8 cellular contexts compared by ENCODE assay signal in genomic region chr13:48412100-48412556, GRCh38. TPM values are rescaled to one million over a fixed set of nuclear protein-coding genes. Genes with fewer than 3 reads are reported as not detected.
DNase-seq lines count a peak whose midpoint lies in the region; ATAC-seq and TF ChIP-seq lines count a peak whose summit lies in the region.

No MANE protein-coding gene starts in this region.

- TF ChIP-seq CTCF in breast epithelium (IDR thresholded peaks at IDR 0.05) = no peak
- no peak for TF ChIP-seq CTCF in suprapubic skin (IDR thresholded peaks at IDR 0.05)

- TF ChIP-seq POLR2A in breast epithelium (IDR thresholded peaks at IDR 0.05) = no peak
- TF ChIP-seq POLR2A in suprapubic skin (IDR thresholded peaks at IDR 0.05) = no peak

- H3K27me3 ChIP-seq in breast epithelium (no peaks in the 10 kb centered on the region), suprapubic skin (no peaks in the 10 kb centered on the region)

- peak; percentile 48 for DNase-seq in KBM-7
- no peak for DNase-seq in breast epithelium (ENCODE audit: low spot score in 2 of 2)
- no peak for DNase-seq in left lobe of liver (ENCODE audit: low spot score)
- DNase-seq in suprapubic skin (ENCODE audit: low spot score in 2 of 2) = no peak
- DNase-seq in cerebellar nuclear complex (lab: John Stamatoyannopoulos, UW) = no peak
- DNase-seq in SIG-M5 treated with dmso at 0.1 percent for 504 hours (lab: John Stamatoyannopoulos, UW; ENCODE audit: unreplicated experiment) = no peak
- DNase-seq in activated CD4-positive, alpha-beta T cell treated with anti-CD3 and anti-CD28 coated beads, Interleukin-2, amount 50 U/mL, for 48 hours = no peak

- no peak for TF ChIP-seq EP300 in suprapubic skin (IDR thresholded peaks at IDR 0.05)

- in situ Hi-C loops in KBM-7 (cut with MboI; ENCODE audit: low pct_unique_long_range_greater_than_20kb, low sequenced_read_pairs) = no loop called here

- WGBS in suprapubic skin = 19% methylated on average over 7 of the region's 7 CpGs

- H3K9me3 ChIP-seq in breast epithelium (no peaks in the 10 kb centered on the region), suprapubic skin (no peaks in the 10 kb centered on the region)

- H3K4me1 ChIP-seq in breast epithelium (no peaks in the 10 kb centered on the region), suprapubic skin (peaks cover 37% of the 10 kb centered on the region)

- peak overlapping the region; percentile 83 to 88 for H3K27ac ChIP-seq in breast epithelium
- H3K27ac ChIP-seq in suprapubic skin = peak overlapping the region; percentile 84

- ATAC-seq in left lobe of liver = peak; percentile 44
- no peak for ATAC-seq in HG03139 (IDR thresholded peaks at IDR 0.05; ENCODE audit: unreplicated experiment)

- H3K4me3 ChIP-seq in breast epithelium = peak overlapping the region; percentile 47 to 70 (median 54)
- H3K4me3 ChIP-seq in suprapubic skin = peak overlapping the region; percentile 53

- intact Hi-C loops in breast epithelium (cut with DNase I; ENCODE audit: low total_unique reads) = no loop called here

- H3K36me3 ChIP-seq in breast epithelium = no peaks in the 10 kb centered on the region
- peaks cover 2% of the 10 kb centered on the region for H3K36me3 ChIP-seq in suprapubic skin

RNA-seq across cellular contexts. Expression of gene LPAR6, which starts 0.8 kb away (rescaled TPM):
- total RNA-seq in breast epithelium (10 to 100 TPM; 23.7 to 44.2 (median 40.5) TPM), left lobe of liver (4.8 TPM), suprapubic skin (10 to 100 TPM; 13.3 to 41.4 (median 22.8) TPM)
